In the genomic region with DNA sequence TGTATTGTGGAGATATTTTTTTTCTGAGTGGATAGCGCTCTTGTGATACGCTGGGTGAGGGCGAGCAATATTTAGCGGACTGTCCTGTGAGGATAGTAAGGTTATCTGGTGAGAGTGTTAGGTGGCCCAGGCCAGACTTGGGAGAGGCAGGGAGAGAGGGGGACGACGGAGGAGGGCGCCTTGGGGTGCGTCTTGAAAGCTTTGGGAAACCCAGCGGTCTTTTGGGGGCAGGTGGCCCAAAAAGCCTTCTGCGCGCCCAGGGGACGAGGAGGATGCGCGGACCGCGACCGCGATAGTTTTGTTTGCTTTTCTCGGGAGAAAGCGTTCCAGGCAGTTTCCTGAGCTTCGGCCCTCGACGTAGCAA, we compare ENCODE assay signal across 8 cellular contexts. TPM values are rescaled to one million over a fixed set of nuclear protein-coding genes. Genes with fewer than 3 reads are reported as not detected.
DNase-seq lines count a peak whose midpoint lies in the region; ATAC-seq, FAIRE-seq and TF ChIP-seq lines count a peak whose summit lies in the region.

No MANE protein-coding gene starts in this region.

- peak overlapping the region; percentile 90 for H3K4me3 ChIP-seq in adipocyte (ENCODE audit: low read length)
- H3K4me3 ChIP-seq in kidney (ENCODE audit: low read length in 2 of 2), result peak overlapping the region; percentile 66 to 80

- FAIRE-seq in kidney (lab: Jason Lieb, UNC), result no peak

- TF ChIP-seq CTCF in kidney (IDR thresholded peaks at IDR 0.05; ENCODE audit: borderline replicate concordance, extremely low read depth, insufficient read depth), result no peak

- peak; percentile 26 for ATAC-seq in Right ventricle myocardium inferior

- H3K9ac ChIP-seq in adipocyte (ENCODE audit: low read length) (peak overlapping the region; percentile 88), kidney (ENCODE audit: low read length in 2 of 2) (peak overlapping the region in 1 of 2 donors; percentile 12)

- H3K27ac ChIP-seq in kidney (ENCODE audit: low read depth in 2 of 2, low read length in 2 of 2) (peak overlapping the region in 1 of 2 donors; percentile 70), temporal lobe (ENCODE audit: low read depth, low read length) (peak overlapping the region; percentile 67)

- intact Hi-C loops in Right ventricle myocardium inferior (cut with DNase I) (loop anchor here (10.0 kb wide), 1 partner anchor 451 kb away; the partner anchor contains the start of gene ETFBKMT), cardiac septum (cut with DNase I) (loop anchor here (5.0 to 10.0 kb wide), 3 partner anchors 149 to 461 kb away; partner anchors contain the start of gene RESF1), kidney (cut with DNase I) (no loop called here)

- H3K9me3 ChIP-seq in adipocyte (ENCODE audit: control insufficient read depth, low read length), result no peaks in the 10 kb centered on the region
- no peaks in the 10 kb centered on the region for H3K9me3 ChIP-seq in kidney (ENCODE audit: control insufficient read depth in 1 of 2, low read length in 2 of 2)

- no peaks in the 10 kb centered on the region for H3K27me3 ChIP-seq in adipocyte (replicated peaks; ENCODE audit: control insufficient read depth, insufficient read depth, low read length)

- H3K36me3 ChIP-seq in adipocyte (ENCODE audit: control insufficient read depth, insufficient read depth, low read length, severe bottlenecking), result no peaks in the 10 kb centered on the region
- no peaks in the 10 kb centered on the region for H3K36me3 ChIP-seq in kidney (ENCODE audit: control insufficient read depth in 1 of 2, insufficient read depth in 2 of 2, low read length in 2 of 2)

- DNase-seq in Right ventricle myocardium inferior (ENCODE audit: missing footprints) (no peak), cardiac septum (ENCODE audit: low spot score) (no peak), adipocyte (ENCODE audit: low read depth) (no peak), kidney (no peak), LoVo (ENCODE audit: low spot score) (no peak), HCEC 1CT (no peak), NCI-H2081 treated with DMSO at 0.1 percent for 48 hours (lab: John Stamatoyannopoulos, UW) (no peak)

- H3K4me1 ChIP-seq in adipocyte (ENCODE audit: control insufficient read depth, insufficient read depth, low read length), result peaks cover 19% of the 10 kb centered on the region
- H3K4me1 ChIP-seq in kidney (ENCODE audit: control insufficient read depth in 1 of 2, insufficient read depth in 1 of 2, low read depth in 1 of 2, low read length in 2 of 2), result peaks cover 0 to 6% of the 10 kb centered on the region in 2 donors

RNA-seq across cellular contexts. Expression of gene BICD1, which starts 0.5 kb away (rescaled TPM):
- total RNA-seq in Right ventricle myocardium inferior (4.2 TPM), cardiac septum (19.8 TPM), kidney (36.7 TPM), temporal lobe (50.2 TPM)
- 3.8 TPM for polyA plus RNA-seq in kidney (ENCODE audit: insufficient read depth, low read depth, low replicate concordance)
